In genomic region chr19:55173717-55174409, GRCh38 we compare ENCODE assay signal across 1 cellular context.
TF ChIP-seq lines count a peak whose summit lies in the region.

No MANE protein-coding gene starts in this region.

TF ChIP-seq in K562, 482 proteins besides CTCF, POLR2A, EP300 and RAD21 (continued from another document and continues in another):
- TF ChIP-seq, protein P1, sequence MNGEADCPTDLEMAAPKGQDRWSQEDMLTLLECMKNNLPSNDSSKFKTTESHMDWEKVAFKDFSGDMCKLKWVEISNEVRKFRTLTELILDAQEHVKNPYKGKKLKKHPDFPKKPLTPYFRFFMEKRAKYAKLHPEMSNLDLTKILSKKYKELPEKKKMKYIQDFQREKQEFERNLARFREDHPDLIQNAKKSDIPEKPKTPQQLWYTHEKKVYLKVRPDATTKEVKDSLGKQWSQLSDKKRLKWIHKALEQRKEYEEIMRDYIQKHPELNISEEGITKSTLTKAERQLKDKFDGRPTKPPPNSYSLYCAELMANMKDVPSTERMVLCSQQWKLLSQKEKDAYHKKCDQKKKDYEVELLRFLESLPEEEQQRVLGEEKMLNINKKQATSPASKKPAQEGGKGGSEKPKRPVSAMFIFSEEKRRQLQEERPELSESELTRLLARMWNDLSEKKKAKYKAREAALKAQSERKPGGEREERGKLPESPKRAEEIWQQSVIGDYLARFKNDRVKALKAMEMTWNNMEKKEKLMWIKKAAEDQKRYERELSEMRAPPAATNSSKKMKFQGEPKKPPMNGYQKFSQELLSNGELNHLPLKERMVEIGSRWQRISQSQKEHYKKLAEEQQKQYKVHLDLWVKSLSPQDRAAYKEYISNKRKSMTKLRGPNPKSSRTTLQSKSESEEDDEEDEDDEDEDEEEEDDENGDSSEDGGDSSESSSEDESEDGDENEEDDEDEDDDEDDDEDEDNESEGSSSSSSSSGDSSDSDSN (IDR thresholded peaks at IDR 0.05; ENCODE audit: borderline replicate concordance in 1 of 2, low read depth in 2 of 2, low read length in 2 of 2) = 0 out of 4 replicates have a peak, but pooled peaks of 1 of the 2 experiments have one; percentile 26
- peak; percentile 28; the same call in 1 of the 2 replicates for TF ChIP-seq SMARCE1 (IDR thresholded peaks at IDR 0.05)
- no peak for TF ChIP-seq FOXA1 (IDR thresholded peaks at IDR 0.05; ENCODE audit: borderline replicate concordance)
- no peak for TF ChIP-seq ZNF57 (CRISPR knock-in tag; IDR thresholded peaks at IDR 0.05)
- no peak for TF ChIP-seq GTF3C2 (IDR thresholded peaks at IDR 0.05; ENCODE audit: borderline replicate concordance, extremely low read depth, insufficient read length)
- TF ChIP-seq HMG20B (CRISPR knock-in tag; IDR thresholded peaks at IDR 0.05) = no peak
- no peak for TF ChIP-seq MTF1 (CRISPR knock-in tag; IDR thresholded peaks at IDR 0.05; ENCODE audit: borderline replicate concordance)
- TF ChIP-seq ZNF316 (IDR thresholded peaks at IDR 0.05) = no peak
- no peak for TF ChIP-seq KHSRP (IDR thresholded peaks at IDR 0.05)
- no peak for TF ChIP-seq SREBF1 (IDR thresholded peaks at IDR 0.05; ENCODE audit: borderline replicate concordance, low read depth, low read length)
- TF ChIP-seq, protein P2, sequence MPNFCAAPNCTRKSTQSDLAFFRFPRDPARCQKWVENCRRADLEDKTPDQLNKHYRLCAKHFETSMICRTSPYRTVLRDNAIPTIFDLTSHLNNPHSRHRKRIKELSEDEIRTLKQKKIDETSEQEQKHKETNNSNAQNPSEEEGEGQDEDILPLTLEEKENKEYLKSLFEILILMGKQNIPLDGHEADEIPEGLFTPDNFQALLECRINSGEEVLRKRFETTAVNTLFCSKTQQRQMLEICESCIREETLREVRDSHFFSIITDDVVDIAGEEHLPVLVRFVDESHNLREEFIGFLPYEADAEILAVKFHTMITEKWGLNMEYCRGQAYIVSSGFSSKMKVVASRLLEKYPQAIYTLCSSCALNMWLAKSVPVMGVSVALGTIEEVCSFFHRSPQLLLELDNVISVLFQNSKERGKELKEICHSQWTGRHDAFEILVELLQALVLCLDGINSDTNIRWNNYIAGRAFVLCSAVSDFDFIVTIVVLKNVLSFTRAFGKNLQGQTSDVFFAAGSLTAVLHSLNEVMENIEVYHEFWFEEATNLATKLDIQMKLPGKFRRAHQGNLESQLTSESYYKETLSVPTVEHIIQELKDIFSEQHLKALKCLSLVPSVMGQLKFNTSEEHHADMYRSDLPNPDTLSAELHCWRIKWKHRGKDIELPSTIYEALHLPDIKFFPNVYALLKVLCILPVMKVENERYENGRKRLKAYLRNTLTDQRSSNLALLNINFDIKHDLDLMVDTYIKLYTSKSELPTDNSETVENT (CRISPR knock-in tag; IDR thresholded peaks at IDR 0.05) = no peak
- TF ChIP-seq HDAC6 (IDR thresholded peaks at IDR 0.05; ENCODE audit: low read depth, low read length) = no peak
- TF ChIP-seq, protein P3, sequence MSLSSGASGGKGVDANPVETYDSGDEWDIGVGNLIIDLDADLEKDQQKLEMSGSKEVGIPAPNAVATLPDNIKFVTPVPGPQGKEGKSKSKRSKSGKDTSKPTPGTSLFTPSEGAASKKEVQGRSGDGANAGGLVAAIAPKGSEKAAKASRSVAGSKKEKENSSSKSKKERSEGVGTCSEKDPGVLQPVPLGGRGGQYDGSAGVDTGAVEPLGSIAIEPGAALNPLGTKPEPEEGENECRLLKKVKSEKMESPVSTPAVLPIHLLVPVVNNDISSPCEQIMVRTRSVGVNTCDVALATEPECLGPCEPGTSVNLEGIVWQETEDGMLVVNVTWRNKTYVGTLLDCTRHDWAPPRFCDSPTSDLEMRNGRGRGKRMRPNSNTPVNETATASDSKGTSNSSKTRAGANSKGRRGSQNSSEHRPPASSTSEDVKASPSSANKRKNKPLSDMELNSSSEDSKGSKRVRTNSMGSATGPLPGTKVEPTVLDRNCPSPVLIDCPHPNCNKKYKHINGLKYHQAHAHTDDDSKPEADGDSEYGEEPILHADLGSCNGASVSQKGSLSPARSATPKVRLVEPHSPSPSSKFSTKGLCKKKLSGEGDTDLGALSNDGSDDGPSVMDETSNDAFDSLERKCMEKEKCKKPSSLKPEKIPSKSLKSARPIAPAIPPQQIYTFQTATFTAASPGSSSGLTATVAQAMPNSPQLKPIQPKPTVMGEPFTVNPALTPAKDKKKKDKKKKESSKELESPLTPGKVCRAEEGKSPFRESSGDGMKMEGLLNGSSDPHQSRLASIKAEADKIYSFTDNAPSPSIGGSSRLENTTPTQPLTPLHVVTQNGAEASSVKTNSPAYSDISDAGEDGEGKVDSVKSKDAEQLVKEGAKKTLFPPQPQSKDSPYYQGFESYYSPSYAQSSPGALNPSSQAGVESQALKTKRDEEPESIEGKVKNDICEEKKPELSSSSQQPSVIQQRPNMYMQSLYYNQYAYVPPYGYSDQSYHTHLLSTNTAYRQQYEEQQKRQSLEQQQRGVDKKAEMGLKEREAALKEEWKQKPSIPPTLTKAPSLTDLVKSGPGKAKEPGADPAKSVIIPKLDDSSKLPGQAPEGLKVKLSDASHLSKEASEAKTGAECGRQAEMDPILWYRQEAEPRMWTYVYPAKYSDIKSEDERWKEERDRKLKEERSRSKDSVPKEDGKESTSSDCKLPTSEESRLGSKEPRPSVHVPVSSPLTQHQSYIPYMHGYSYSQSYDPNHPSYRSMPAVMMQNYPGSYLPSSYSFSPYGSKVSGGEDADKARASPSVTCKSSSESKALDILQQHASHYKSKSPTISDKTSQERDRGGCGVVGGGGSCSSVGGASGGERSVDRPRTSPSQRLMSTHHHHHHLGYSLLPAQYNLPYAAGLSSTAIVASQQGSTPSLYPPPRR (CRISPR knock-in tag; IDR thresholded peaks at IDR 0.05; ENCODE audit: borderline replicate concordance) = no peak
- TF ChIP-seq ZNF311 (CRISPR knock-in tag; IDR thresholded peaks at IDR 0.05) = no peak
- TF ChIP-seq HDAC8 (tag; IDR thresholded peaks at IDR 0.05) = no peak
- TF ChIP-seq MECOM (CRISPR knock-in tag; IDR thresholded peaks at IDR 0.05) = no peak
- TF ChIP-seq RBFOX2 (IDR thresholded peaks at IDR 0.05; ENCODE audit: low read depth, low read length) = peak; percentile 73
- TF ChIP-seq TRIM25 (IDR thresholded peaks at IDR 0.05; ENCODE audit: borderline replicate concordance) = no peak
- TF ChIP-seq, protein P4, sequence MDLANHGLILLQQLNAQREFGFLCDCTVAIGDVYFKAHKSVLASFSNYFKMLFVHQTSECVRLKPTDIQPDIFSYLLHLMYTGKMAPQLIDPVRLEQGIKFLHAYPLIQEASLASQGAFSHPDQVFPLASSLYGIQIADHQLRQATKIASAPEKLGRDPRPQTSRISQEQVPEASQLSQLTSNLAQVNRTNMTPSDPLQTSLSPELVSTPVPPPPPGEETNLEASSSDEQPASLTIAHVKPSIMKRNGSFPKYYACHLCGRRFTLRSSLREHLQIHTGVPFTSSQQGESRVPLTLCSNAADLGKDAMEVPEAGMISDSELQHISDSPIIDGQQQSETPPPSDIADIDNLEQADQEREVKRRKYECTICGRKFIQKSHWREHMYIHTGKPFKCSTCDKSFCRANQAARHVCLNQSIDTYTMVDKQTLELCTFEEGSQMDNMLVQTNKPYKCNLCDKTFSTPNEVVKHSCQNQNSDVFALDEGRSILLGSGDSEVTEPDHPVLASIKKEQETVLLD (IDR thresholded peaks at IDR 0.05) = peak; percentile 23; the same call in 1 of the 2 replicates
- TF ChIP-seq ZNF780A (CRISPR knock-in tag; IDR thresholded peaks at IDR 0.05) = no peak
- TF ChIP-seq, protein P5, sequence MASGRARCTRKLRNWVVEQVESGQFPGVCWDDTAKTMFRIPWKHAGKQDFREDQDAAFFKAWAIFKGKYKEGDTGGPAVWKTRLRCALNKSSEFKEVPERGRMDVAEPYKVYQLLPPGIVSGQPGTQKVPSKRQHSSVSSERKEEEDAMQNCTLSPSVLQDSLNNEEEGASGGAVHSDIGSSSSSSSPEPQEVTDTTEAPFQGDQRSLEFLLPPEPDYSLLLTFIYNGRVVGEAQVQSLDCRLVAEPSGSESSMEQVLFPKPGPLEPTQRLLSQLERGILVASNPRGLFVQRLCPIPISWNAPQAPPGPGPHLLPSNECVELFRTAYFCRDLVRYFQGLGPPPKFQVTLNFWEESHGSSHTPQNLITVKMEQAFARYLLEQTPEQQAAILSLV (tag; IDR thresholded peaks at IDR 0.05) = no peak
- TF ChIP-seq POLR2B (IDR thresholded peaks at IDR 0.05; ENCODE audit: low read depth, partially characterized antibody) = peak; percentile 16
- TF ChIP-seq PHF21A (IDR thresholded peaks at IDR 0.05; ENCODE audit: borderline replicate concordance, low read depth) = no peak
- no peak for TF ChIP-seq BMI1 (IDR thresholded peaks at IDR 0.05; ENCODE audit: low read length)
- no peak for TF ChIP-seq XRCC3 (IDR thresholded peaks at IDR 0.05)
- TF ChIP-seq, protein P6, sequence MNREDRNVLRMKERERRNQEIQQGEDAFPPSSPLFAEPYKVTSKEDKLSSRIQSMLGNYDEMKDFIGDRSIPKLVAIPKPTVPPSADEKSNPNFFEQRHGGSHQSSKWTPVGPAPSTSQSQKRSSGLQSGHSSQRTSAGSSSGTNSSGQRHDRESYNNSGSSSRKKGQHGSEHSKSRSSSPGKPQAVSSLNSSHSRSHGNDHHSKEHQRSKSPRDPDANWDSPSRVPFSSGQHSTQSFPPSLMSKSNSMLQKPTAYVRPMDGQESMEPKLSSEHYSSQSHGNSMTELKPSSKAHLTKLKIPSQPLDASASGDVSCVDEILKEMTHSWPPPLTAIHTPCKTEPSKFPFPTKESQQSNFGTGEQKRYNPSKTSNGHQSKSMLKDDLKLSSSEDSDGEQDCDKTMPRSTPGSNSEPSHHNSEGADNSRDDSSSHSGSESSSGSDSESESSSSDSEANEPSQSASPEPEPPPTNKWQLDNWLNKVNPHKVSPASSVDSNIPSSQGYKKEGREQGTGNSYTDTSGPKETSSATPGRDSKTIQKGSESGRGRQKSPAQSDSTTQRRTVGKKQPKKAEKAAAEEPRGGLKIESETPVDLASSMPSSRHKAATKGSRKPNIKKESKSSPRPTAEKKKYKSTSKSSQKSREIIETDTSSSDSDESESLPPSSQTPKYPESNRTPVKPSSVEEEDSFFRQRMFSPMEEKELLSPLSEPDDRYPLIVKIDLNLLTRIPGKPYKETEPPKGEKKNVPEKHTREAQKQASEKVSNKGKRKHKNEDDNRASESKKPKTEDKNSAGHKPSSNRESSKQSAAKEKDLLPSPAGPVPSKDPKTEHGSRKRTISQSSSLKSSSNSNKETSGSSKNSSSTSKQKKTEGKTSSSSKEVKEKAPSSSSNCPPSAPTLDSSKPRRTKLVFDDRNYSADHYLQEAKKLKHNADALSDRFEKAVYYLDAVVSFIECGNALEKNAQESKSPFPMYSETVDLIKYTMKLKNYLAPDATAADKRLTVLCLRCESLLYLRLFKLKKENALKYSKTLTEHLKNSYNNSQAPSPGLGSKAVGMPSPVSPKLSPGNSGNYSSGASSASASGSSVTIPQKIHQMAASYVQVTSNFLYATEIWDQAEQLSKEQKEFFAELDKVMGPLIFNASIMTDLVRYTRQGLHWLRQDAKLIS (CRISPR knock-in tag; IDR thresholded peaks at IDR 0.05) = no peak
- TF ChIP-seq BHLHE40 (IDR thresholded peaks at IDR 0.05; ENCODE audit: low read length) = no peak
- no peak for TF ChIP-seq ZNF507 (tag; conservative IDR thresholded peaks at IDR 0.05)
- TF ChIP-seq, protein P7, sequence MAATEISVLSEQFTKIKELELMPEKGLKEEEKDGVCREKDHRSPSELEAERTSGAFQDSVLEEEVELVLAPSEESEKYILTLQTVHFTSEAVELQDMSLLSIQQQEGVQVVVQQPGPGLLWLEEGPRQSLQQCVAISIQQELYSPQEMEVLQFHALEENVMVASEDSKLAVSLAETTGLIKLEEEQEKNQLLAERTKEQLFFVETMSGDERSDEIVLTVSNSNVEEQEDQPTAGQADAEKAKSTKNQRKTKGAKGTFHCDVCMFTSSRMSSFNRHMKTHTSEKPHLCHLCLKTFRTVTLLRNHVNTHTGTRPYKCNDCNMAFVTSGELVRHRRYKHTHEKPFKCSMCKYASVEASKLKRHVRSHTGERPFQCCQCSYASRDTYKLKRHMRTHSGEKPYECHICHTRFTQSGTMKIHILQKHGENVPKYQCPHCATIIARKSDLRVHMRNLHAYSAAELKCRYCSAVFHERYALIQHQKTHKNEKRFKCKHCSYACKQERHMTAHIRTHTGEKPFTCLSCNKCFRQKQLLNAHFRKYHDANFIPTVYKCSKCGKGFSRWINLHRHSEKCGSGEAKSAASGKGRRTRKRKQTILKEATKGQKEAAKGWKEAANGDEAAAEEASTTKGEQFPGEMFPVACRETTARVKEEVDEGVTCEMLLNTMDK (IDR thresholded peaks at IDR 0.05; ENCODE audit: borderline replicate concordance, insufficient read depth, low read depth, low read length, poor library complexity, severe bottlenecking) = peak; percentile 73
- TF ChIP-seq, protein P8, sequence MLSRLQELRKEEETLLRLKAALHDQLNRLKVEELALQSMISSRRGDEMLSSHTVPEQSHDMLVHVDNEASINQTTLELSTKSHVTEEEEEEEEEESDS (CRISPR knock-in tag; IDR thresholded peaks at IDR 0.05) = no peak
- peak; percentile 51; the same call in 1 of the 2 replicates for TF ChIP-seq PHF8 (IDR thresholded peaks at IDR 0.05; ENCODE audit: borderline replicate concordance, low read length)
